ENCODE assay signal across 8 cellular contexts in genomic region chr22:42769574-42770447, GRCh38. TPM values are rescaled to one million over a fixed set of nuclear protein-coding genes. Genes with fewer than 3 reads are reported as not detected.
A peak's percentile ranks its signal among the peaks of the same experiment; 100 is the strongest.
DNase-seq lines count a peak whose midpoint lies in the region; ATAC-seq and TF ChIP-seq lines count a peak whose summit lies in the region.

No MANE protein-coding gene starts in this region.

- H3K9me3 ChIP-seq in Peyer's patch = no peaks in the 10 kb centered on the region
- no peaks in the 10 kb centered on the region for H3K9me3 ChIP-seq in right atrium auricular region
- no peaks in the 10 kb centered on the region for H3K9me3 ChIP-seq in thoracic aorta

- DNase-seq in Peyer's patch = peak; percentile 65 to 79 (median 76)
- DNase-seq in right atrium auricular region (ENCODE audit: low spot score) = peak; percentile 90
- peak; percentile 55 for DNase-seq in thoracic aorta (ENCODE audit: low spot score)
- no peak for DNase-seq in NCI-H1930 (lab: John Stamatoyannopoulos, UW)
- DNase-seq in NCI-H1694 (lab: John Stamatoyannopoulos, UW) = no peak
- no peak for DNase-seq in SKM-1 (lab: John Stamatoyannopoulos, UW; ENCODE audit: unreplicated experiment)

- peak overlapping the region in 1 of 4 donors; percentile 65 for H3K27ac ChIP-seq in Peyer's patch
- peak overlapping the region; percentile 1 to 8 for H3K27ac ChIP-seq in right atrium auricular region
- no peak overlapping the region for H3K27ac ChIP-seq in thoracic aorta

- no peaks in the 10 kb centered on the region for H3K27me3 ChIP-seq in Peyer's patch
- no peaks in the 10 kb centered on the region for H3K27me3 ChIP-seq in right atrium auricular region
- H3K27me3 ChIP-seq in thoracic aorta (replicated peaks; ENCODE audit: insufficient read depth) = no peaks in the 10 kb centered on the region

- H3K36me3 ChIP-seq in Peyer's patch = no peaks in the 10 kb centered on the region
- no peaks in the 10 kb centered on the region for H3K36me3 ChIP-seq in right atrium auricular region
- no peaks in the 10 kb centered on the region for H3K36me3 ChIP-seq in thoracic aorta

- H3K4me1 ChIP-seq in Peyer's patch (peaks cover 0 to 18% (median 14%) of the 10 kb centered on the region in 4 donors), right atrium auricular region (peaks cover 0 to 15% of the 10 kb centered on the region in 2 donors), thoracic aorta (ENCODE audit: control insufficient read depth in 1 of 2, low read depth in 2 of 2) (peaks cover 4 to 14% of the 10 kb centered on the region in 2 donors)

- peak; percentile 69 for ATAC-seq in GM18505 (IDR thresholded peaks at IDR 0.05; ENCODE audit: unreplicated experiment)
- ATAC-seq in HG02678 (IDR thresholded peaks at IDR 0.05; ENCODE audit: unreplicated experiment) = peak; percentile 85
- peak; percentile 76 for ATAC-seq in thoracic aorta (ENCODE audit: insufficient number of reproducible peaks, low FRiP score, low read depth)

- TF ChIP-seq CTCF in Peyer's patch (IDR thresholded peaks at IDR 0.05) (no peak), right atrium auricular region (IDR thresholded peaks at IDR 0.05) (no peak), thoracic aorta (IDR thresholded peaks at IDR 0.05) (no peak)

- H3K4me3 ChIP-seq in Peyer's patch (peak overlapping the region in 3 of 4 donors; percentile 4 to 33 (median 21)), right atrium auricular region (peak overlapping the region in 1 of 2 donors; percentile 31), thoracic aorta (peak overlapping the region; percentile 39)

- TF ChIP-seq POLR2A in GM18505 (IDR thresholded peaks at IDR 0.05; ENCODE audit: borderline replicate concordance, extremely low read depth, insufficient read depth, insufficient read length) (no peak), Peyer's patch (IDR thresholded peaks at IDR 0.05) (no peak)

RNA-seq across cellular contexts. Expression of gene A4GALT, which starts 49.1 kb away (rescaled TPM):
- 10 to 100 TPM in 2 of 4 donors, 1 to 10 TPM in 2; 6.2 to 17.3 (median 9.1) TPM for total RNA-seq in Peyer's patch
- total RNA-seq in right atrium auricular region = 10 to 100 TPM; 40.8 to 78.6 TPM
- 10 to 100 TPM; 68.4 to 77.3 TPM for total RNA-seq in thoracic aorta

Comparison
In these comparisons a context has a peak if more than half of its experiments do, and no peak if none do; other contexts are left out.
1. DNase-seq: peak in Peyer's patch (3 of 3), right atrium auricular region (single experiment) and thoracic aorta (single experiment); none in NCI-H1930 (0 of 2), NCI-H1694 (single experiment) and SKM-1 (single experiment).
2. H3K27ac ChIP-seq: peak in right atrium auricular region (2 of 2); none in thoracic aorta (0 of 2).
3. Peak in every context shown above with its lines, with median percentiles within 50 percentile points of each other: ATAC-seq.